Comparison of ENCODE assay signal across 9 cellular contexts in genomic region chr7:23247602-23248335, GRCh38. TPM values are rescaled to one million over a fixed set of nuclear protein-coding genes. Genes with fewer than 3 reads are reported as not detected.
DNase-seq lines count a peak whose midpoint lies in the region; ATAC-seq, FAIRE-seq and TF ChIP-seq lines count a peak whose summit lies in the region.
"Had no signal": no experiment of that assay in that cellular context is flagged by ENCODE, and none has a peak within 500 bp of the region (broad histone marks: within the 10 kb centered on the region; RNA-seq: fewer than 3 reads in every experiment).

No MANE protein-coding gene starts in this region.

- H3K27ac ChIP-seq in H9 (ENCODE audit: insufficient read length, low read depth, low read length) (no peak overlapping the region), astrocyte (ENCODE audit: low read depth, low read length) (no peak overlapping the region), keratinocyte (ENCODE audit: control insufficient read depth, insufficient read depth, low read length) (peak overlapping the region; percentile 57)

- H3K9me3 Mint-ChIP-seq in H9 (peaks cover 0 to 4% of the 10 kb centered on the region in 2 experiments; a peak in 1 of 5 replicates), astrocyte (ENCODE audit: unreplicated experiment) (peaks cover 4% of the 10 kb centered on the region)
- peaks cover 8 to 15% of the 10 kb centered on the region in 2 donors for H3K9me3 Mint-ChIP-seq in stimulated activated naive CD8-positive, alpha-beta T cell treated with anti-CD3 and anti-CD28 coated beads, Interleukin-15, amount 100 ng/mL, for 72 hours

- H3K36me3 Mint-ChIP-seq in H9 (ENCODE audit: insufficient read depth in 1 of 3, low read depth in 3 of 3) (no peaks in the 10 kb centered on the region), astrocyte (ENCODE audit: low read depth, unreplicated experiment) (no peaks in the 10 kb centered on the region)

- peak; percentile 52 for DNase-seq in H9
- no peak for DNase-seq in astrocyte (ENCODE audit: low read depth)
- DNase-seq in keratinocyte (ENCODE audit: low read depth, low spot score) = no peak
- DNase-seq in stimulated activated naive CD8-positive, alpha-beta T cell treated with anti-CD3 and anti-CD28 coated beads, Interleukin-15, amount 100 ng/mL, for 72 hours = no peak
- DNase-seq in HTR-8/SVneo (ENCODE audit: insufficient read length, low spot score) = no peak
- no peak for DNase-seq in activated gamma-delta T cell treated with Interleukin-2 at 50 U/mL for 16 hours
- no peak for DNase-seq in NCI-H1092 treated with DMSO at 0.1 percent for 48 hours (lab: John Stamatoyannopoulos, UW)

- H2AFZ ChIP-seq in H9 (ENCODE audit: low read length) (peak overlapping the region; percentile 4), astrocyte (ENCODE audit: low read depth, low read length) (peak overlapping the region; percentile 95), keratinocyte (ENCODE audit: control insufficient read depth, low read length) (peak overlapping the region; percentile 92)

- H3K4me3 Mint-ChIP-seq in H9 (no peak overlapping the region), astrocyte (ENCODE audit: unreplicated experiment) (no peak overlapping the region)
- peak overlapping the region; percentile 23 to 64 for H3K4me3 Mint-ChIP-seq in stimulated activated naive CD8-positive, alpha-beta T cell treated with anti-CD3 and anti-CD28 coated beads, Interleukin-15, amount 100 ng/mL, for 72 hours

- H3K79me2 ChIP-seq in H9 (ENCODE audit: insufficient read depth, low read length) (no peaks in the 10 kb centered on the region), astrocyte (ENCODE audit: insufficient read depth, low read length) (no peaks in the 10 kb centered on the region), keratinocyte (ENCODE audit: control insufficient read depth, insufficient read depth, low read length) (no peaks in the 10 kb centered on the region)

- no peak overlapping the region for H2BK12ac ChIP-seq in H9 (ENCODE audit: insufficient read length, low read depth, low read length)

- H3K4me1 ChIP-seq in H9 (ENCODE audit: insufficient read depth, low read length) (no peaks in the 10 kb centered on the region), astrocyte (ENCODE audit: insufficient read depth, low read length) (peaks cover 10% of the 10 kb centered on the region), keratinocyte (ENCODE audit: control insufficient read depth, extremely low read depth, insufficient read depth, low read length) (peaks cover 26% of the 10 kb centered on the region)

- H4K91ac ChIP-seq in H9 (ENCODE audit: insufficient read length, low read depth, low read length) = no peak overlapping the region

- H3K79me1 ChIP-seq in H9 (ENCODE audit: insufficient read depth, low read depth, low read length, poor library complexity, severe bottlenecking) = no peaks in the 10 kb centered on the region

- H3K27ac Mint-ChIP-seq in H9 (no peak overlapping the region), astrocyte (ENCODE audit: unreplicated experiment) (no peak overlapping the region)
- H3K27ac Mint-ChIP-seq in stimulated activated naive CD8-positive, alpha-beta T cell treated with anti-CD3 and anti-CD28 coated beads, Interleukin-15, amount 100 ng/mL, for 72 hours = peak overlapping the region in 1 of 2 donors; percentile 50

- no peak overlapping the region for H3K23ac ChIP-seq in H9 (ENCODE audit: insufficient read length, low read depth, low read length)

- no peaks in the 10 kb centered on the region for H3K27me3 ChIP-seq in H9 (ENCODE audit: insufficient read depth, low read length)
- H3K27me3 ChIP-seq in astrocyte (ENCODE audit: insufficient read depth, low read length) = peaks cover 9% of the 10 kb centered on the region
- H3K27me3 ChIP-seq in keratinocyte (ENCODE audit: control insufficient read depth, extremely low read depth, insufficient read depth, low read length) = no peaks in the 10 kb centered on the region

- H4K5ac ChIP-seq in H9 (ENCODE audit: insufficient read length, low read depth, low read length) = no peak overlapping the region

- no peaks in the 10 kb centered on the region for H3K23me2 ChIP-seq in H9 (ENCODE audit: insufficient read length, low read depth, low read length, poor library complexity, severe bottlenecking)

- H4K8ac ChIP-seq in H9 (replicated peaks; ENCODE audit: insufficient read length, low read depth, low read length) = no peak overlapping the region

- no peak overlapping the region for H2BK5ac ChIP-seq in H9 (ENCODE audit: insufficient read length, low read length)

- FAIRE-seq in astrocyte (lab: Jason Lieb, UNC) = no peak
- peak; percentile 43 for FAIRE-seq in keratinocyte (lab: Jason Lieb, UNC)
- no peak for FAIRE-seq in HTR-8/SVneo (lab: Jason Lieb, UNC)
- FAIRE-seq: islet of Langerhans had no signal

- TF ChIP-seq CTCF in H9 (conservative IDR thresholded peaks at IDR 0.05) = no peak
- TF ChIP-seq CTCF in astrocyte (IDR thresholded peaks at IDR 0.05; ENCODE audit: insufficient read depth, low read depth, low read length) = no peak
- no peak for TF ChIP-seq CTCF in keratinocyte (optimal IDR thresholded peaks at IDR 0.05 in 1 of 3, IDR thresholded peaks at IDR 0.05 in 1 of 3, conservative IDR thresholded peaks at IDR 0.05 in 1 of 3; ENCODE audit: extremely low read depth in 1 of 3, insufficient read depth in 2 of 3, low read length in 3 of 3)

- H3K27me3 Mint-ChIP-seq in H9 (ENCODE audit: low read depth) = peaks cover 5% of the 10 kb centered on the region; the same call in 1 of the 2 replicates
- H3K27me3 Mint-ChIP-seq in astrocyte (ENCODE audit: low read depth, unreplicated experiment) = peaks cover 7% of the 10 kb centered on the region
- H3K27me3 Mint-ChIP-seq in stimulated activated naive CD8-positive, alpha-beta T cell treated with anti-CD3 and anti-CD28 coated beads, Interleukin-15, amount 100 ng/mL, for 72 hours = peaks cover 97% of the 10 kb centered on the region

- no peak overlapping the region for H2BK15ac ChIP-seq in H9 (ENCODE audit: low read depth, low read length)

- H3K56ac ChIP-seq in H9 (ENCODE audit: insufficient read length, low read depth, low read length) = no peak overlapping the region

- H3K4me2 ChIP-seq in H9 (ENCODE audit: insufficient read depth, insufficient read length, low read length) (no peak overlapping the region), astrocyte (ENCODE audit: low read length) (peak overlapping the region; percentile 83), keratinocyte (ENCODE audit: control insufficient read depth, extremely low read depth, insufficient read depth, low read depth, low read length) (peak overlapping the region; percentile 89)

- H3K4ac ChIP-seq in H9 (ENCODE audit: low read depth, low read length) = no peak overlapping the region

- H2BK20ac ChIP-seq in H9 (ENCODE audit: low read depth, low read length, poor library complexity, severe bottlenecking) = no peak overlapping the region

- H3K9ac ChIP-seq in H9 (ENCODE audit: extremely low read depth, insufficient read length, low read length) = no peak overlapping the region
- H3K9ac ChIP-seq in astrocyte (ENCODE audit: low read length) = peak overlapping the region; percentile 28
- H3K9ac ChIP-seq in keratinocyte (ENCODE audit: control insufficient read depth, extremely low read depth, insufficient read depth, low read length) = peak overlapping the region; percentile 65

- H3K36me3 ChIP-seq in astrocyte (ENCODE audit: insufficient read depth, low read length) (no peaks in the 10 kb centered on the region), keratinocyte (ENCODE audit: control insufficient read depth in 2 of 2, extremely low read depth in 1 of 2, insufficient read depth in 2 of 2, low read length in 2 of 2) (peaks cover 0 to 4% of the 10 kb centered on the region in 2 experiments)

- H4K20me1 ChIP-seq in H9 (ENCODE audit: control insufficient read depth, insufficient read depth, insufficient read length) = no peaks in the 10 kb centered on the region
- no peaks in the 10 kb centered on the region for H4K20me1 ChIP-seq in astrocyte (ENCODE audit: insufficient read depth, low read length)
- H4K20me1 ChIP-seq in keratinocyte (ENCODE audit: control insufficient read depth, extremely low read depth, insufficient read depth, low read length) = no peaks in the 10 kb centered on the region

- H3K9me1 ChIP-seq in keratinocyte (ENCODE audit: control insufficient read depth, extremely low read depth, insufficient read depth, low read length) = no peaks in the 10 kb centered on the region

- H3K18ac ChIP-seq in H9 (ENCODE audit: insufficient read length, low read depth, low read length) = no peak overlapping the region

- H3T11ph ChIP-seq in H9 (ENCODE audit: low read length) = no peak overlapping the region

- no peak overlapping the region for H2BK120ac ChIP-seq in H9 (ENCODE audit: low read depth, low read length, poor library complexity, severe bottlenecking)

- WGBS in H9 (ENCODE audit: extremely low coverage, insufficient read length, low lambda C conversion rate) = no CpG with 5 or more reads among the region's 53 CpGs

- H3K14ac ChIP-seq in H9 (ENCODE audit: insufficient read depth, low read length) = peak overlapping the region; percentile 79

- peak overlapping the region; percentile 48 for H3K4me3 ChIP-seq in astrocyte (ENCODE audit: insufficient read depth, low read depth, low read length)
- H3K4me3 ChIP-seq in keratinocyte (ENCODE audit: control insufficient read depth in 2 of 3, extremely low read depth in 1 of 3, insufficient read depth in 2 of 3, low read depth in 1 of 3, low read length in 3 of 3) = peak overlapping the region; percentile 55 to 69 (median 64)

- H3K4me1 Mint-ChIP-seq in H9 = peaks cover 0 to 5% of the 10 kb centered on the region in 2 experiments; a peak in 2 of 4 replicates
- H3K4me1 Mint-ChIP-seq in astrocyte (ENCODE audit: low read depth, unreplicated experiment) = peaks cover 9% of the 10 kb centered on the region
- peaks cover 7% of the 10 kb centered on the region for H3K4me1 Mint-ChIP-seq in stimulated activated naive CD8-positive, alpha-beta T cell treated with anti-CD3 and anti-CD28 coated beads, Interleukin-15, amount 100 ng/mL, for 72 hours

- no peak for ATAC-seq in stimulated activated naive CD8-positive, alpha-beta T cell treated with anti-CD3 and anti-CD28 coated beads, Interleukin-15, amount 100 ng/mL, for 72 hours
- no peak for ATAC-seq in HG02588 (IDR thresholded peaks at IDR 0.05; ENCODE audit: unreplicated experiment)

- no peaks in the 10 kb centered on the region for H3K9me3 ChIP-seq in H9 (ENCODE audit: control insufficient read depth, low read depth, low read length)
- H3K9me3 ChIP-seq in astrocyte (ENCODE audit: insufficient read depth, low read depth, low read length) = no peaks in the 10 kb centered on the region
- no peaks in the 10 kb centered on the region for H3K9me3 ChIP-seq in keratinocyte (ENCODE audit: control insufficient read depth, low read depth, low read length)

- dilution Hi-C loops in keratinocyte (cut with MboI; ENCODE audit: extremely low pct_ligation_motif_present, low sequenced_read_pairs) = no loop called here

- no peak overlapping the region for H2AK5ac ChIP-seq in H9 (ENCODE audit: insufficient read length, low read length)

RNA-seq across cellular contexts. Expression of gene GPNMB, which starts 1.2 kb away (rescaled TPM):
- 1.2 TPM in 2 replicates for total RNA-seq in H9 (2021)
- total RNA-seq in astrocyte = 0.82 and 0.91 TPM in 2 replicates
- 44.5 to 412 TPM (median 142 TPM) in 3 replicates for polyA plus RNA-seq in keratinocyte
- 724 TPM for polyA plus RNA-seq in keratinocyte (2011; ENCODE audit: low read depth)
- 34.1 and 60.1 TPM in 2 replicates for polyA plus RNA-seq in keratinocyte (2011; cell fraction: cytosol; rRNA removed)
- polyA plus RNA-seq in keratinocyte (2011; cell fraction: nucleus; rRNA removed) = 414 and 470 TPM in 2 replicates
- 26.1 and 673 TPM in 2 replicates for polyA plus RNA-seq in keratinocyte (2012; ENCODE audit: low replicate concordance)
- 19.2 to 197 TPM (median 64.9 TPM) in 3 replicates for polyA minus RNA-seq in keratinocyte
- 29.7 TPM for polyA minus RNA-seq in keratinocyte (2011; cell fraction: cytosol; rRNA and poly(A)+ RNA removed)
- 180 and 280 TPM in 2 replicates for polyA minus RNA-seq in keratinocyte (2011; cell fraction: nucleus; rRNA and poly(A)+ RNA removed)

RNA-seq across cellular contexts. Expression of gene MALSU1, which starts 51.4 kb away (rescaled TPM):
- total RNA-seq in H9 (2021) (78.3 and 83.4 TPM in 2 replicates), astrocyte (55.9 and 62.3 TPM in 2 replicates)
- polyA plus RNA-seq in keratinocyte = 34.2 to 67.8 TPM (median 43.1 TPM) in 3 replicates
- polyA plus RNA-seq in keratinocyte (2011; ENCODE audit: low read depth) = 26.3 TPM
- 40.4 and 41.4 TPM in 2 replicates for polyA plus RNA-seq in keratinocyte (2011; cell fraction: cytosol; rRNA removed)
- polyA plus RNA-seq in keratinocyte (2011; cell fraction: nucleus; rRNA removed) = 22.0 and 31.2 TPM in 2 replicates
- 54.0 and 55.1 TPM in 2 replicates for polyA plus RNA-seq in keratinocyte (2012; ENCODE audit: low replicate concordance)
- 3.6 to 43.6 TPM (median 23.8 TPM) in 3 replicates for polyA minus RNA-seq in keratinocyte
- 39.5 TPM for polyA minus RNA-seq in keratinocyte (2011; cell fraction: cytosol; rRNA and poly(A)+ RNA removed)
- polyA minus RNA-seq in keratinocyte (2011; cell fraction: nucleus; rRNA and poly(A)+ RNA removed) = 4.5 and 8.5 TPM in 2 replicates

Comparison
In these comparisons a context has a peak if more than half of its experiments do, and no peak if none do; other contexts are left out.
1. H2AFZ ChIP-seq: peak in every context shown above with its lines; median percentile 95 in astrocyte; 92 in keratinocyte; 4 in H9.
2. H3K4me3 Mint-ChIP-seq: peak in stimulated activated naive CD8-positive, alpha-beta T cell treated with anti-CD3 and anti-CD28 coated beads, Interleukin-15, amount 100 ng/mL, for 72 hours (2 of 2); none in H9 (0 of 2) and astrocyte (single experiment).